In the genomic region with DNA sequence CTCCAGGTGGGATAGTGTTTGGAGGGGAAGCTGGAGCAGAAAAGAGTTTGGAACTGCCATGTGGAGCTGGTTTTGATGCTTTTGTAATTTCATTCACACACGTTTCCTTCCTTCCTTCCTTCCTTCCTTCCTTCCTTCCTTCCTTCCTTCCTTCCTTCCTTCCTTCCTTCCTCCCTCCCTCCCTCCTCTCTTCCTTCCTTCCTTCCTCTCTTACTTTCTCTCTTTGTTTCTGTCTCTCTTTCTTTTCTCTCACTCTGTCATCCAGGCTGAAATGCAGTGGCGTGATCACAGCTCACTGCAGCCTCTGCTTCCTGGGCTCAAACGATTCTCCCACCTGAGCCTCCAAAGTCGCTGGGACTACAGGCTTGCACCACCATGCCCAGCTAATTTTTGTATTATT, we compare ENCODE assay signal across 22 cellular contexts.
"Had no signal": no experiment of that assay in that cellular context is flagged by ENCODE, and none has a peak within 500 bp of the region (broad histone marks: within the 10 kb centered on the region; RNA-seq: fewer than 3 reads in every experiment).

No MANE protein-coding gene starts in this region.

- H3K36me3 Mint-ChIP-seq: immature natural killer cell, mesothelial cell of epicardium, naive B cell had no signal

- H3K4me3 ChIP-seq: coronary artery, dorsolateral prefrontal cortex, esophagus muscularis mucosa, gastroesophageal sphincter, heart left ventricle, hepatocyte, left lung, lower lobe of right lung, mucosa of descending colon had no signal

- H3K4me1 Mint-ChIP-seq: immature natural killer cell, mesothelial cell of epicardium had no signal

- H3K4me3 Mint-ChIP-seq: immature natural killer cell, mesothelial cell of epicardium, naive B cell had no signal

- H3K27ac ChIP-seq: coronary artery, dorsolateral prefrontal cortex, esophagus muscularis mucosa, foreskin keratinocyte, gastroesophageal sphincter, heart left ventricle, hepatocyte, left lung, lower lobe of right lung had no signal

- DNase-seq: dermis blood vessel endothelial cell; dorsolateral prefrontal cortex; effector CD4-positive, alpha-beta T cell; effector memory CD4-positive, alpha-beta T cell; foreskin keratinocyte; heart left ventricle; hypothalamus; immature natural killer cell; islet precursor cell; kidney; kidney glomerular epithelial cell; left lung; left ventricle myocardium superior; lower lobe of right lung; mesenchymal stem cell; mucosa of descending colon; naive B cell had no signal

- H3K9me3 ChIP-seq: esophagus muscularis mucosa, gastroesophageal sphincter, left lung, mucosa of descending colon had no signal

- H3K4me1 ChIP-seq: esophagus muscularis mucosa, foreskin keratinocyte, gastroesophageal sphincter, heart left ventricle, left lung, lower lobe of right lung had no signal

- ATAC-seq: foreskin keratinocyte, gastroesophageal sphincter, heart left ventricle, left lung, left ventricle myocardium superior, lower lobe of right lung, mucosa of descending colon had no signal

- H3K27ac Mint-ChIP-seq: immature natural killer cell, mesothelial cell of epicardium had no signal

- H3K9me3 Mint-ChIP-seq: immature natural killer cell had no signal

- H3K36me3 ChIP-seq: esophagus muscularis mucosa, gastroesophageal sphincter, heart left ventricle, left lung, lower lobe of right lung had no signal
